Comparison of ENCODE assay signal across 21 cellular contexts in the genomic region with DNA sequence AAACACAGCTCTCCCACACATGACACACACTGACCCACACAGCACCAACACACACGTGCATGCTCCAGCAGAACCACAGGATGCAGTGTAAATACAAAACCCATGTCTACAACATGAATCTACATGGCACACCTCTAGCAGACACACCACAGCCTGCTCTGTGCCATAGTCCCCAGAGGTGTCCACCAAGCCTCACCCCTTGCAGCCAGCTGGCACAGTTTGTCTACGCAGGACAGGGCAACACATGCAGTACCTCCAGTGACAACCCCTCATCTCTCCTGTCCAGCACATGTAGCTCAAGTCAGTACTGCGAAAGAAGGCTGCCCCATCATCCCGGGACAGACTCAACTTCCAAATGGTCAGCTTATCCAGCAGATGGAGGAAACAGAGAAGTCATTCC. TPM values are rescaled to one million over a fixed set of nuclear protein-coding genes. Genes with fewer than 3 reads are reported as not detected.
DNase-seq lines count a peak whose midpoint lies in the region; ATAC-seq and TF ChIP-seq lines count a peak whose summit lies in the region.
"Had no signal": no experiment of that assay in that cellular context is flagged by ENCODE, and none has a peak within 500 bp of the region (broad histone marks: within the 10 kb centered on the region; RNA-seq: fewer than 3 reads in every experiment).

No MANE protein-coding gene starts in this region.

- no peak overlapping the region for H3K4me3 ChIP-seq in upper lobe of right lung
- no peak overlapping the region for H3K4me3 ChIP-seq in Karpas-422 (ENCODE audit: low read length)
- H3K4me3 ChIP-seq: BLaER1, GM23338, HAP-1 had no signal

- CTCF ChIA-PET in activated CD4-positive, alpha-beta T cell treated with anti-CD3 and anti-CD28 coated beads, Interleukin-2, amount 10 ng/mL, durations not matched to agents 7 days and 5 days (lab: Charles Lee), result no interaction called here

- no peak for TF ChIP-seq CTCF in upper lobe of right lung (IDR thresholded peaks at IDR 0.05)

- no peaks in the 10 kb centered on the region for H3K36me3 ChIP-seq in upper lobe of right lung
- H3K36me3 ChIP-seq in Karpas-422 (ENCODE audit: insufficient read depth, low read length), result no peaks in the 10 kb centered on the region
- H3K36me3 ChIP-seq: BLaER1, HAP-1 had no signal

- intact Hi-C loops in posterior vena cava (cut with DNase I) (no loop called here), upper lobe of right lung (cut with DNase I) (no loop called here)

- POLR2A ChIA-PET in activated CD4-positive, alpha-beta T cell treated with anti-CD3 and anti-CD28 coated beads, Interleukin-2, amount 10 ng/mL, durations not matched to agents 7 days and 5 days (lab: Charles Lee), result no interaction called here

- H3K9ac ChIP-seq in Karpas-422 (ENCODE audit: low read length), result no peak overlapping the region
- H3K9ac ChIP-seq: BLaER1 had no signal

- no peaks in the 10 kb centered on the region for H3K4me1 ChIP-seq in upper lobe of right lung
- H3K4me1 ChIP-seq in Karpas-422 (ENCODE audit: low read length), result no peaks in the 10 kb centered on the region
- H3K4me1 ChIP-seq: Caco-2, HAP-1 had no signal

- H3K4me2 ChIP-seq in Karpas-422 (ENCODE audit: low read depth, low read length, poor library complexity, severe bottlenecking), result no peak overlapping the region
- H3K4me2 ChIP-seq: BLaER1, GM23338 had no signal

- H3K27me3 ChIP-seq in upper lobe of right lung (peaks cover 18% of the 10 kb centered on the region), Karpas-422 (ENCODE audit: low read length) (no peaks in the 10 kb centered on the region)
- H3K27me3 ChIP-seq: BLaER1 had no signal

- DNase-seq in stimulated activated naive CD8-positive, alpha-beta T cell treated with anti-CD3 and anti-CD28 coated beads, Interleukin-15, amount 100 ng/mL, for 72 hours, result no peak
- no peak for DNase-seq in stimulated activated naive CD8-positive, alpha-beta T cell treated with anti-CD3 and anti-CD28 coated beads, Interleukin-15, Interleukin-2, amounts not matched to agents 100 U/mL and 50 U/mL, for 24 hours
- DNase-seq in posterior vena cava (ENCODE audit: low spot score) (peak; percentile 14), upper lobe of right lung (peak; percentile 51), Karpas-422 (no peak)
- DNase-seq in activated CD4-positive, alpha-beta T cell treated with anti-CD3 and anti-CD28 coated beads, Interleukin-2, amount 10 ng/mL, durations not matched to agents 7 days and 5 days, result no peak
- DNase-seq: Caco-2; CD4-positive, CD25-positive, alpha-beta regulatory T cell; CD8-positive, alpha-beta T cell; DMS153; DMS79; EL; GF-D8; HFFc6 had no signal

- no peak overlapping the region for H3K27ac Mint-ChIP-seq in stimulated activated naive CD8-positive, alpha-beta T cell treated with anti-CD3 and anti-CD28 coated beads, Interleukin-15, amount 100 ng/mL, for 72 hours
- no peak overlapping the region for H3K27ac Mint-ChIP-seq in activated CD4-positive, alpha-beta T cell treated with anti-CD3 and anti-CD28 coated beads, Interleukin-2, amount 10 ng/mL, durations not matched to agents 7 days and 5 days
- H3K27ac Mint-ChIP-seq: B cell; CD4-positive, CD25-positive, alpha-beta regulatory T cell; CD8-positive, alpha-beta T cell; GM23338; HFFc6 had no signal

- H3K4me3 Mint-ChIP-seq in stimulated activated naive CD8-positive, alpha-beta T cell treated with anti-CD3 and anti-CD28 coated beads, Interleukin-15, amount 100 ng/mL, for 72 hours, result no peak overlapping the region
- no peak overlapping the region for H3K4me3 Mint-ChIP-seq in activated CD4-positive, alpha-beta T cell treated with anti-CD3 and anti-CD28 coated beads, Interleukin-2, amount 10 ng/mL, durations not matched to agents 7 days and 5 days
- H3K4me3 Mint-ChIP-seq: B cell; CD4-positive, CD25-positive, alpha-beta regulatory T cell; CD8-positive, alpha-beta T cell; GM23338; HFFc6 had no signal

- no peaks in the 10 kb centered on the region for H3K9me3 Mint-ChIP-seq in stimulated activated naive CD8-positive, alpha-beta T cell treated with anti-CD3 and anti-CD28 coated beads, Interleukin-15, amount 100 ng/mL, for 72 hours
- H3K9me3 Mint-ChIP-seq in activated CD4-positive, alpha-beta T cell treated with anti-CD3 and anti-CD28 coated beads, Interleukin-2, amount 10 ng/mL, durations not matched to agents 7 days and 5 days, result no peaks in the 10 kb centered on the region
- H3K9me3 Mint-ChIP-seq: CD8-positive, alpha-beta T cell; GM23338; HFFc6 had no signal

- H3K27ac ChIP-seq in upper lobe of right lung (no peak overlapping the region), Karpas-422 (ENCODE audit: low read length) (no peak overlapping the region)
- H3K27ac ChIP-seq: 22Rv1, BLaER1, C4-2B had no signal

- H3K4me1 Mint-ChIP-seq in stimulated activated naive CD8-positive, alpha-beta T cell treated with anti-CD3 and anti-CD28 coated beads, Interleukin-15, amount 100 ng/mL, for 72 hours, result no peaks in the 10 kb centered on the region
- no peaks in the 10 kb centered on the region for H3K4me1 Mint-ChIP-seq in activated CD4-positive, alpha-beta T cell treated with anti-CD3 and anti-CD28 coated beads, Interleukin-2, amount 10 ng/mL, durations not matched to agents 7 days and 5 days
- H3K4me1 Mint-ChIP-seq: B cell; CD4-positive, CD25-positive, alpha-beta regulatory T cell; GM23338 had no signal

- ATAC-seq in stimulated activated naive CD8-positive, alpha-beta T cell treated with anti-CD3 and anti-CD28 coated beads, Interleukin-15, amount 100 ng/mL, for 72 hours, result peak; percentile 44
- no peak for ATAC-seq in stimulated activated naive CD8-positive, alpha-beta T cell treated with anti-CD3 and anti-CD28 coated beads, Interleukin-15, Interleukin-2, amounts not matched to agents 100 U/mL and 50 U/mL, for 24 hours
- ATAC-seq in upper lobe of right lung, result no peak
- ATAC-seq: CD8-positive, alpha-beta T cell had no signal

- peaks cover 21% of the 10 kb centered on the region for H3K27me3 Mint-ChIP-seq in stimulated activated naive CD8-positive, alpha-beta T cell treated with anti-CD3 and anti-CD28 coated beads, Interleukin-15, amount 100 ng/mL, for 72 hours
- H3K27me3 Mint-ChIP-seq in activated CD4-positive, alpha-beta T cell treated with anti-CD3 and anti-CD28 coated beads, Interleukin-2, amount 10 ng/mL, durations not matched to agents 7 days and 5 days, result no peaks in the 10 kb centered on the region
- H3K27me3 Mint-ChIP-seq: CD4-positive, CD25-positive, alpha-beta regulatory T cell had no signal

- no peaks in the 10 kb centered on the region for H3K9me2 ChIP-seq in Karpas-422 (replicated peaks; ENCODE audit: insufficient read depth, low read length)

- H3K9me3 ChIP-seq in upper lobe of right lung (no peaks in the 10 kb centered on the region), Karpas-422 (ENCODE audit: low read length) (no peaks in the 10 kb centered on the region)
- H3K9me3 ChIP-seq: BLaER1, Caco-2, HAP-1 had no signal

- no peaks in the 10 kb centered on the region for H3K79me2 ChIP-seq in Karpas-422 (ENCODE audit: low read length)

- no peaks in the 10 kb centered on the region for H4K20me1 ChIP-seq in Karpas-422 (ENCODE audit: insufficient read depth, low read depth, low read length)
- H4K20me1 ChIP-seq: BLaER1 had no signal

- no peak overlapping the region for H2AFZ ChIP-seq in Karpas-422 (ENCODE audit: low read length)
- H2AFZ ChIP-seq: GM23338 had no signal

- no peaks in the 10 kb centered on the region for H3K36me3 Mint-ChIP-seq in activated CD4-positive, alpha-beta T cell treated with anti-CD3 and anti-CD28 coated beads, Interleukin-2, amount 10 ng/mL, durations not matched to agents 7 days and 5 days (ENCODE audit: low read depth)
- H3K36me3 Mint-ChIP-seq: CD4-positive, CD25-positive, alpha-beta regulatory T cell; CD8-positive, alpha-beta T cell had no signal

RNA-seq across cellular contexts. Expression of a gene that starts 18.9 kb away (rescaled TPM):
- total RNA-seq in posterior vena cava, result not detected
- total RNA-seq in upper lobe of right lung, result 1.2 TPM
- total RNA-seq in Karpas-422 (2014; rRNA removed; shearing (Covaris generic); ENCODE audit: low replicate concordance), result not detected in 2 replicates
- total RNA-seq in activated CD4-positive, alpha-beta T cell treated with anti-CD3 and anti-CD28 coated beads, Interleukin-2, amount 10 ng/mL, durations not matched to agents 7 days and 5 days, result not detected
- total RNA-seq: B cell; CD4-positive, CD25-positive, alpha-beta regulatory T cell; CD8-positive, alpha-beta T cell; H4; HFFc6 had no signal

Comparison
In these comparisons a context has a peak if more than half of its experiments do, and no peak if none do; other contexts are left out.
1. DNase-seq: peak in posterior vena cava (single experiment) and upper lobe of right lung (single experiment); none in stimulated activated naive CD8-positive, alpha-beta T cell treated with anti-CD3 and anti-CD28 coated beads, Interleukin-15, amount 100 ng/mL, for 72 hours (0 of 2), stimulated activated naive CD8-positive, alpha-beta T cell treated with anti-CD3 and anti-CD28 coated beads, Interleukin-15, Interleukin-2, amounts not matched to agents 100 U/mL and 50 U/mL, for 24 hours (single experiment), Karpas-422 (single experiment) and activated CD4-positive, alpha-beta T cell treated with anti-CD3 and anti-CD28 coated beads, Interleukin-2, amount 10 ng/mL, durations not matched to agents 7 days and 5 days (single experiment).